ENCODE assay signal across 17 cellular contexts in genomic region chr6:53943410-53943809, GRCh38.
DNase-seq lines count a peak whose midpoint lies in the region; ATAC-seq and TF ChIP-seq lines count a peak whose summit lies in the region.
"Had no signal": no experiment of that assay in that cellular context is flagged by ENCODE, and none has a peak within 500 bp of the region (broad histone marks: within the 10 kb centered on the region; RNA-seq: fewer than 3 reads in every experiment).

No MANE protein-coding gene starts in this region.

- H4K5ac ChIP-seq in IMR-90 (ENCODE audit: low read depth, low read length), result no peak overlapping the region

- no peak overlapping the region for H2AK5ac ChIP-seq in IMR-90 (ENCODE audit: low read depth, low read length)

- H3K4me2 ChIP-seq in IMR-90 (ENCODE audit: low read depth, low read length), result no peak overlapping the region
- H3K4me2 ChIP-seq: GM23338 had no signal

- H3K9ac ChIP-seq in IMR-90 (ENCODE audit: low read depth, low read length), result no peak overlapping the region

- H3K27ac ChIP-seq in IMR-90 (ENCODE audit: insufficient read depth, low read length) (no peak overlapping the region), cingulate gyrus (ENCODE audit: low read depth, low read length) (peak overlapping the region; percentile 80), prostate gland (peak overlapping the region; percentile 24 to 29)
- H3K27ac ChIP-seq: transverse colon had no signal

- TF ChIP-seq POLR2A in IMR-90 (IDR thresholded peaks at IDR 0.05; ENCODE audit: low read depth, low read length), result no peak
- no peak for TF ChIP-seq POLR2A in prostate gland (IDR thresholded peaks at IDR 0.05)

- H3K14ac ChIP-seq in IMR-90 (replicated peaks; ENCODE audit: low read depth, low read length), result no peak overlapping the region

- H2BK15ac ChIP-seq in IMR-90 (ENCODE audit: low read depth, low read length), result no peak overlapping the region

- no peaks in the 10 kb centered on the region for H3K9me3 ChIP-seq in IMR-90 (ENCODE audit: control insufficient read depth, insufficient read depth, low read length)
- H3K9me3 ChIP-seq in prostate gland, result no peaks in the 10 kb centered on the region

- dilution Hi-C loops in IMR-90 (cut with HindIII; ENCODE audit: low sequenced_read_pairs, unreplicated experiment), result no loop called here

- no peak overlapping the region for H3K18ac ChIP-seq in IMR-90 (ENCODE audit: low read depth, low read length)

- BruUV-seq in IMR-90 (replicated peaks; lab: Mats Ljungman, UMichigan), result no TSS peak

- H3K23ac ChIP-seq in IMR-90 (ENCODE audit: low read depth, low read length), result no peak overlapping the region

- H2BK5ac ChIP-seq in IMR-90 (ENCODE audit: low read depth, low read length, poor library complexity, severe bottlenecking), result no peak overlapping the region

- ATAC-seq in IMR-90 (ENCODE audit: low read depth) (peak; percentile 37), HG02884 (IDR thresholded peaks at IDR 0.05; ENCODE audit: unreplicated experiment) (no peak), GM19455 (IDR thresholded peaks at IDR 0.05; ENCODE audit: unreplicated experiment) (no peak)
- ATAC-seq: GM23338 had no signal

- no peaks in the 10 kb centered on the region for H4K20me1 ChIP-seq in IMR-90 (ENCODE audit: insufficient read depth, low read length)

- no peak overlapping the region for H3K4me3 ChIP-seq in IMR-90 (ENCODE audit: insufficient read depth, low read depth, low read length)
- H3K4me3 ChIP-seq in prostate gland, result no peak overlapping the region
- H3K4me3 ChIP-seq: GM23338, transverse colon had no signal

- no peak overlapping the region for H4K91ac ChIP-seq in IMR-90 (ENCODE audit: insufficient read depth, low read depth, low read length)

- in situ Hi-C loops in IMR-90 (cut with MboI; ENCODE audit: low sequenced_read_pairs), result loop anchor here (25.0 kb wide), 1 partner anchor 756 kb away; no protein-coding TSS in a partner anchor

- H3K27me3 ChIP-seq in IMR-90 (ENCODE audit: control insufficient read depth, insufficient read depth, low read length), result no peaks in the 10 kb centered on the region; the same call in 1 of the 2 replicates
- no peaks in the 10 kb centered on the region for H3K27me3 ChIP-seq in prostate gland (replicated peaks; ENCODE audit: insufficient read depth)
- H3K27me3 ChIP-seq: transverse colon had no signal

- H3K4ac ChIP-seq in IMR-90 (ENCODE audit: low read depth, low read length), result no peak overlapping the region

- no peak overlapping the region for H3K56ac ChIP-seq in IMR-90 (ENCODE audit: extremely low read depth, insufficient read depth, low read length)

- H2BK120ac ChIP-seq in IMR-90 (ENCODE audit: low read depth, low read length), result no peak overlapping the region

- H2BK20ac ChIP-seq in IMR-90 (ENCODE audit: low read depth, low read length), result no peak overlapping the region

- intact Hi-C loops in IMR-90 (cut with micrococcal nuclease) (no loop called here), prostate gland (cut with DNase I) (no loop called here)

- H2AFZ ChIP-seq in IMR-90 (replicated peaks; ENCODE audit: low read length, poor library complexity), result no peak overlapping the region

- H2AK9ac ChIP-seq in IMR-90 (replicated peaks; ENCODE audit: low read depth, low read length, poor library complexity), result no peak overlapping the region

- TF ChIP-seq RAD21 in IMR-90 (IDR thresholded peaks at IDR 0.05; ENCODE audit: low read length), result no peak

- POLR2A ChIA-PET in IMR-90 (lab: Charles Lee; ENCODE audit: unreplicated experiment), result no interaction called here

- no peak for TF ChIP-seq CTCF in IMR-90 (conservative IDR thresholded peaks at IDR 0.05; ENCODE audit: low read depth, low read length)
- no peak for TF ChIP-seq CTCF in prostate gland (IDR thresholded peaks at IDR 0.05)

- CTCF ChIA-PET in IMR-90 (lab: Yijun Ruan, JAX), result interaction anchor here (1.0 kb wide), 1 partner anchor 12 kb away, joined by 3 read pairs; no protein-coding TSS in a partner anchor

- no peak overlapping the region for H4K8ac ChIP-seq in IMR-90 (ENCODE audit: low read depth in 2 of 2, low read length in 2 of 2)

- H3K36me3 ChIP-seq in IMR-90 (ENCODE audit: control insufficient read depth, insufficient read depth, low read length) (no peaks in the 10 kb centered on the region), prostate gland (no peaks in the 10 kb centered on the region)
- H3K36me3 ChIP-seq: transverse colon had no signal

- no peaks in the 10 kb centered on the region for H3K9me1 ChIP-seq in IMR-90 (ENCODE audit: insufficient read depth, low read length)

- DNase-seq in IMR-90, result no peak
- peak in 32 of 51 donors; percentile 4 to 78 (median 42) for DNase-seq in hypothalamus (lab: John Stamatoyannopoulos, UW)
- DNase-seq in prostate gland (ENCODE audit: low spot score), result no peak
- no peak for DNase-seq in NCI-H1105 (lab: John Stamatoyannopoulos, UW)
- DNase-seq in activated T-cell treated with anti-CD3 and anti-CD28 coated beads for 4 hours, result no peak
- DNase-seq: activated CD4-positive, alpha-beta T cell treated with anti-CD3 and anti-CD28 coated beads for 4 hours; COR-L47; EL; naive B cell; NCI-H146; NCI-H510A; stimulated activated CD4-positive, alpha-beta T cell treated with anti-CD3 and anti-CD28 coated beads, Interleukin-4, amount 100 ng/mL, for 24 hours; transverse colon had no signal

- WGBS in IMR-90 (ENCODE audit: extremely low coverage in 2 of 2, insufficient read length in 1 of 2), 2 experiments, result no CpG with 5 or more reads among the region's 2 CpGs
- 14% methylated on average over 2 of the region's 2 CpGs for WGBS in prostate gland

- H3K79me1 ChIP-seq in IMR-90 (ENCODE audit: low read depth in 1 of 2, low read length in 2 of 2), result no peaks in the 10 kb centered on the region

- peaks cover 3% of the 10 kb centered on the region; the same call in 1 of the 2 replicates for H3K4me1 ChIP-seq in IMR-90 (ENCODE audit: control insufficient read depth, insufficient read depth, low read length)
- H3K4me1 ChIP-seq in prostate gland (replicated peaks), result peaks cover 9% of the 10 kb centered on the region
- H3K4me1 ChIP-seq: transverse colon had no signal

TF ChIP-seq in IMR-90, 13 proteins besides CTCF, POLR2A, EP300 and RAD21:
- no peak for TF ChIP-seq RCOR1 (IDR thresholded peaks at IDR 0.05; ENCODE audit: insufficient replicate concordance, low read length)
- no peak for TF ChIP-seq FOS (IDR thresholded peaks at IDR 0.05; ENCODE audit: low read depth, low read length)
- no peak for TF ChIP-seq CEBPB (IDR thresholded peaks at IDR 0.05; ENCODE audit: low read depth, low read length)
- TF ChIP-seq, protein P1, sequence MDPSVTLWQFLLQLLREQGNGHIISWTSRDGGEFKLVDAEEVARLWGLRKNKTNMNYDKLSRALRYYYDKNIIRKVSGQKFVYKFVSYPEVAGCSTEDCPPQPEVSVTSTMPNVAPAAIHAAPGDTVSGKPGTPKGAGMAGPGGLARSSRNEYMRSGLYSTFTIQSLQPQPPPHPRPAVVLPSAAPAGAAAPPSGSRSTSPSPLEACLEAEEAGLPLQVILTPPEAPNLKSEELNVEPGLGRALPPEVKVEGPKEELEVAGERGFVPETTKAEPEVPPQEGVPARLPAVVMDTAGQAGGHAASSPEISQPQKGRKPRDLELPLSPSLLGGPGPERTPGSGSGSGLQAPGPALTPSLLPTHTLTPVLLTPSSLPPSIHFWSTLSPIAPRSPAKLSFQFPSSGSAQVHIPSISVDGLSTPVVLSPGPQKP (IDR thresholded peaks at IDR 0.05; ENCODE audit: borderline replicate concordance, low read depth, low read length), result no peak
- no peak for TF ChIP-seq NFE2L2 (IDR thresholded peaks at IDR 0.05; ENCODE audit: low read depth, low read length)
- TF ChIP-seq CHD1 (IDR thresholded peaks at IDR 0.05; ENCODE audit: low read depth, low read length), result no peak
- TF ChIP-seq MAFK (IDR thresholded peaks at IDR 0.05; ENCODE audit: low read depth, low read length), result no peak
- no peak for TF ChIP-seq SMC3 (IDR thresholded peaks at IDR 0.05; ENCODE audit: low read depth, low read length)
- TF ChIP-seq RFX5 (IDR thresholded peaks at IDR 0.05; ENCODE audit: low read depth, low read length), result no peak
- no peak for TF ChIP-seq USF2 (IDR thresholded peaks at IDR 0.05; ENCODE audit: low read depth, low read length)
- TF ChIP-seq MXI1 (IDR thresholded peaks at IDR 0.05; ENCODE audit: borderline replicate concordance, low read depth, low read length), result no peak
- no peak for TF ChIP-seq MAZ (IDR thresholded peaks at IDR 0.05; ENCODE audit: borderline replicate concordance, low read depth, low read length)

Comparison
In these comparisons a context has a peak if more than half of its experiments do, and no peak if none do; other contexts are left out.
1. DNase-seq: peak in hypothalamus (32 of 51); none in IMR-90 (single experiment), prostate gland (single experiment), NCI-H1105 (single experiment) and activated T-cell treated with anti-CD3 and anti-CD28 coated beads for 4 hours (single experiment).